In the genomic region with DNA sequence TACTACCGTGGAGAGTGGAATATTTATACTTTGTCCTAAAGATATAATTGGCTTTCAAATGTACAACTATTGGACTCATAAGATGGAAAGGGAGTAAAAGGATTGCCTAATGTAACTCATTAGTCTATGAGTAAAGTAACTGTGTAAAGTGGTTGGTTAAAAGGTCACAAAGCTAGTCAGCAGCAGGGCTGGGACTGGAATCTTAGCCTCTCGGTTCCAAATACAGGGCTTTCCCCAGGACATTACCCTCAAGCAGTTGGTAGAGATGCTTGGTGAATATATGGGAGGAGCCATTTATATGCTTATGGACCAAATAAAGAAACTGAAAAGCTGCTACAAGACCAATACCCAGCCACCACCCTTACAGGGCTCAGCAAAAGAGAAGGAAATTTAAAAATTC, we compare ENCODE assay signal across 22 cellular contexts.
"Had no signal": no experiment of that assay in that cellular context is flagged by ENCODE, and none has a peak within 500 bp of the region (broad histone marks: within the 10 kb centered on the region; RNA-seq: fewer than 3 reads in every experiment).

No MANE protein-coding gene starts in this region.

- H3K36me3 ChIP-seq: gastrocnemius medialis, lower lobe of right lung, ovary, right lobe of liver, stomach, thyroid gland, vagina had no signal

- H3K4me3 ChIP-seq: gastrocnemius medialis, lower lobe of right lung, ovary, psoas muscle, right lobe of liver, stomach, thyroid gland, vagina had no signal

- H3K4me1 ChIP-seq: right lobe of liver, thyroid gland had no signal

- ATAC-seq: effector memory CD8-positive, alpha-beta T cell; gastrocnemius medialis; left ventricle myocardium superior; lower lobe of right lung; natural killer cell; psoas muscle; right lobe of liver; stimulated activated effector memory CD8-positive, alpha-beta T cell treated with anti-CD3 and anti-CD28 coated beads, Interleukin-12 subunit alpha, Interleukin-12 subunit beta, amount 100 ng/mL, for 72 hours had no signal

- DNase-seq: cortex of kidney; effector memory CD8-positive, alpha-beta T cell; erythroblast; gastrocnemius medialis; head of caudate nucleus; left ventricle myocardium superior; lower lobe of right lung; natural killer cell; occipital lobe; ovary; posterior cingulate gyrus; psoas muscle; right lobe of liver; small intestine; stimulated activated CD4-positive, alpha-beta T cell treated with anti-CD3 and anti-CD28 coated beads, Interleukin-1b, Interleukin-23, amount 100 ng/mL, for 48 hours; stimulated activated CD4-positive, alpha-beta T cell treated with anti-CD3 and anti-CD28 coated beads, Interleukin-4, amount 100 ng/mL, for 1 hour; stimulated activated naive CD4-positive, alpha-beta T cell treated with Interleukin-2 at 50 U/mL for 16 hours; stomach; thyroid gland; trophoblast cell had no signal

- H3K9me3 ChIP-seq: gastrocnemius medialis, lower lobe of right lung, ovary, psoas muscle, right lobe of liver, stomach, thyroid gland, vagina had no signal

- H3K27me3 ChIP-seq: gastrocnemius medialis, ovary, right lobe of liver, stomach, thyroid gland, vagina had no signal

- H3K27ac ChIP-seq: gastrocnemius medialis, lower lobe of right lung, ovary, psoas muscle, stomach, thyroid gland, vagina had no signal
